ENCODE assay signal across 15 cellular contexts in genomic region chr3:63442918-63443317, GRCh38.
"Had no signal": no experiment of that assay in that cellular context is flagged by ENCODE, and none has a peak within 500 bp of the region (broad histone marks: within the 10 kb centered on the region; RNA-seq: fewer than 3 reads in every experiment).

No MANE protein-coding gene starts in this region.

- H3K4me1 ChIP-seq: adrenal gland, lower lobe of right lung, upper lobe of left lung had no signal

- DNase-seq: activated CD4-positive, alpha-beta T cell treated with anti-CD3 and anti-CD28 coated beads, Interleukin-2, amount 50 U/mL, for 48 hours; activated gamma-delta T cell treated with Interleukin-2 at 50 U/mL for 16 hours; activated T-cell treated with anti-CD3 and anti-CD28 coated beads for 4 hours; adrenal gland; effector CD8-positive, alpha-beta T cell; left cardiac atrium; lower lobe of right lung; natural killer cell; stimulated activated naive B cell treated with anti-CD40 and anti-IgM and Interleukin-4, amounts not matched to agents 10 μg/mL and 1 μg/mL and 100 μg/mL, for 72 hours; T-helper 2 cell; upper lobe of left lung; WERI-Rb-1 had no signal

- H3K27ac ChIP-seq: adrenal gland, lower lobe of right lung, thoracic aorta, upper lobe of left lung, WERI-Rb-1 had no signal

- ATAC-seq: activated naive CD4-positive, alpha-beta T cell treated with anti-CD3 and anti-CD28 coated beads, Interleukin-2, amount 50 U/mL, for 72 hours; esophagus mucosa; left cardiac atrium; lower lobe of right lung; natural killer cell; stimulated activated naive B cell treated with anti-CD40 and anti-IgM and Interleukin-4, amounts not matched to agents 10 μg/mL and 1 μg/mL and 100 μg/mL, for 72 hours had no signal

- H3K27me3 ChIP-seq: adrenal gland, upper lobe of left lung had no signal
